Comparison of ENCODE assay signal across 8 cellular contexts in the genomic region with DNA sequence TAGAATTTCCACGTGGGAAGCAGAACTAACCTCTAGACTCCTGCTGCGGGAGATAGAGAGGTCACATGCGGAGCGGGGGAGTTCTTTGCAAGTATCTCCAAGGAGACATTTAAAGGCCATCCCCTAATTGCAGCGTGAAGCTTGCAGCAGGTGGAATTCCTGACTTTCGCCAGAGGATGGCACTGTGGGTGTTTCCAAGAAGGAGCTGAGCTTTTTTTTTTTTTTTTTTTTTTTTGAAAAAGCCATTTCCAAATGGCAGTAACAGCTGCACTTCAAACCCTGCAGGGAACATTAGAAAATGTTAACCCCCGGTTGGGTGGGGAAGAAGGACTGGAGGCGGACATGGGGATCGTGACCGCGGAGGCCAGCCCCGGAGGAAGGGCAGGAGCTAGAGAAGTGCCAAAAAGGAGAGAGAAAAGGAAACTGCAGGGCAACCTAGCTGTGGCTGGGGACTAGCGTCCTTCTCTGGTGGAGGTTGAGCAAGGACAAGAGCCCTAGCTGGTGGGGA.
DNase-seq lines count a peak whose midpoint lies in the region; ATAC-seq and TF ChIP-seq lines count a peak whose summit lies in the region.

No MANE protein-coding gene starts in this region.

- ATAC-seq in HG03159 (IDR thresholded peaks at IDR 0.05; ENCODE audit: unreplicated experiment) (no peak), GM19324 (IDR thresholded peaks at IDR 0.05; ENCODE audit: low FRiP score, unreplicated experiment) (no peak)

- no peak overlapping the region for H3K4me3 ChIP-seq in HL-60 (replicated peaks; ENCODE audit: insufficient read depth, low read length)
- H3K4me3 ChIP-seq in astrocyte of the cerebellum (ENCODE audit: low read depth, low read length) = peak overlapping the region; percentile 14
- H3K4me3 ChIP-seq in skeletal muscle cell (ENCODE audit: low read depth, low read length) = peak overlapping the region; percentile 29

- in situ Hi-C loops in astrocyte of the cerebellum (cut with HindIII; ENCODE audit: low sequenced_read_pairs) = no loop called here

- no peak overlapping the region for H3K27ac ChIP-seq in HL-60 (replicated peaks)

- no peaks in the 10 kb centered on the region for H3K27me3 ChIP-seq in HL-60 (ENCODE audit: insufficient read depth, poor library complexity, severe bottlenecking)

- TF ChIP-seq CTCF in HL-60 (IDR thresholded peaks at IDR 0.05; ENCODE audit: insufficient read depth, low read length) (peak; percentile 52), astrocyte of the cerebellum (IDR thresholded peaks at IDR 0.05; ENCODE audit: low read depth, low read length, missing control alignments) (peak; percentile 76)

- DNase-seq in DMS153 (lab: John Stamatoyannopoulos, UW) = peak; percentile 68
- DNase-seq in HL-60 (ENCODE audit: low read depth in 1 of 2, low spot score in 1 of 2) = peak; percentile 23 to 52
- DNase-seq in NCI-H526 treated with DMSO at 0.1 percent for 48 hours (lab: John Stamatoyannopoulos, UW) = peak; percentile 26
- DNase-seq in astrocyte of the cerebellum (ENCODE audit: low read depth) = peak; percentile 42
- DNase-seq in hippocampal formation (lab: John Stamatoyannopoulos, UW) = peak; percentile 14 to 38
- DNase-seq in skeletal muscle cell (ENCODE audit: low read depth) = peak; percentile 16

Comparison
In these comparisons a context has a peak if more than half of its experiments do, and no peak if none do; other contexts are left out.
1. DNase-seq: peak in every context shown above with its lines; median percentile 68 in DMS153; 42 in astrocyte of the cerebellum; 38 in HL-60; 26 in NCI-H526 treated with DMSO at 0.1 percent for 48 hours; 26 in hippocampal formation; 16 in skeletal muscle cell.